ENCODE assay signal across 15 cellular contexts in the genomic region with DNA sequence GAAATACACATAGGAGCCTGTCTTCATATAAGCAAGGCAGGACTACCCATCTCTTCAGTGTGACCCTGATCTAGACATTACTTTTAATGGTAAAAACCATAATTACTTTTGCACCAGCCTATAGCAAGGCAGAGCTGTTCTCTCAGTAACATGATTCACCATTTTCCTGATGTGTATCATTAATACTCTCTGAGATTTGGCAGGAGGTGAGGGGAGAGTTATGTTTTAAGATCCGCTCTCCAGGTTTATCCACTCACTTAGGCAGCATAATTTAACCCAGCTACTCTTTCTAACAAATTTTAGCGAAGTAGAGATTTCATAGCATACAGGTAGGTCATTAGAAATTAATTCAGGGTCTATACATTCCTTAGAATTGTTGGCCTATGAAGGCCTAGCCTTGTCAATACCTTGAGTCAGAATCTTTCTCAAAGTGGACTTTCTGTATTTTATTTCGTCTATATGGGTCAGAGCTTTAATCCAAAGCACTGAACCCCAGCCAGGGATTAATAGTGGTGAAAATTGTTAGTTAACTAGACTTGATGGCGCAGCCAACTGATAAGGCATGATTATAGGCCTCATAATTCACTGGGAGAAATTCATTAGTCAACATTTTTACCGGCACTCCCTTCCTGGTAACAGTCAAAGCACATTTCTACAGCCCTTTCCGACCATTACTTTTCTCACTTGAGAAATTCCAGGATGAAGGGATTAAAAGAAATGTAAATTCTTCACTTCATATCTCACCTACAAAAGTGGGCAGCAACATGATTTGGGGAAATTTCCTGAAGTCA.
DNase-seq lines count a peak whose midpoint lies in the region; ATAC-seq, FAIRE-seq and TF ChIP-seq lines count a peak whose summit lies in the region.
"Had no signal": no experiment of that assay in that cellular context is flagged by ENCODE, and none has a peak within 500 bp of the region (broad histone marks: within the 10 kb centered on the region; RNA-seq: fewer than 3 reads in every experiment).

No MANE protein-coding gene starts in this region.

- CTCF ChIA-PET in RWPE1 (lab: Yijun Ruan, JAX), result no interaction called here

- H3K27ac ChIP-seq in small intestine (ENCODE audit: low read depth in 1 of 2, low read length in 1 of 2) (no peak overlapping the region), RWPE1 (no peak overlapping the region)
- H3K27ac ChIP-seq: 22Rv1; BLaER1 treated with 17β-estradiol and CSF1 and Interleukin-3, amounts not matched to agents 10 nM and 100 nM had no signal

- TF ChIP-seq CTCF in omental fat pad (IDR thresholded peaks at IDR 0.05) (no peak), glutamatergic neuron (IDR thresholded peaks at IDR 0.05; ENCODE audit: partially characterized antibody, unreplicated experiment) (no peak), RWPE1 (conservative IDR thresholded peaks at IDR 0.05; ENCODE audit: low read depth) (no peak)

- peak; percentile 87 for ATAC-seq in omental fat pad (ENCODE audit: low FRiP score)
- ATAC-seq in HG03378 (IDR thresholded peaks at IDR 0.05; ENCODE audit: unreplicated experiment), result no peak
- ATAC-seq: HCT116 had no signal

- H3K27ac Mint-ChIP-seq in glutamatergic neuron (ENCODE audit: unreplicated experiment), result no peak overlapping the region
- H3K27ac Mint-ChIP-seq: CD4-positive, CD25-positive, alpha-beta regulatory T cell had no signal

- DNase-seq in A172 (ENCODE audit: low spot score) (peak; percentile 34), amniotic epithelial cell (ENCODE audit: low read depth) (peak; percentile 90), omental fat pad (ENCODE audit: low spot score) (no peak), small intestine (peak; percentile 76), glutamatergic neuron (no peak), RWPE1 (ENCODE audit: low spot score) (no peak)
- DNase-seq: ACHN; CD4-positive, CD25-positive, alpha-beta regulatory T cell; DMS53; GF-D8; IMR-90 had no signal

- no peaks in the 10 kb centered on the region for H3K27me3 Mint-ChIP-seq in glutamatergic neuron (ENCODE audit: unreplicated experiment)
- H3K27me3 Mint-ChIP-seq: CD4-positive, CD25-positive, alpha-beta regulatory T cell had no signal

- whole genome bisulfite sequencing in small intestine, 3 donors, result 26 to 60% (median 41%) methylated on average over 6 of the region's 6 CpGs

- H3K9me3 ChIP-seq in small intestine (ENCODE audit: control insufficient read depth, low read depth), result no peaks in the 10 kb centered on the region
- H3K9me3 ChIP-seq: BLaER1 treated with 17β-estradiol and CSF1 and Interleukin-3, amounts not matched to agents 10 nM and 100 nM had no signal

- H3K27me3 ChIP-seq in small intestine (ENCODE audit: control insufficient read depth in 2 of 2, insufficient read depth in 2 of 2, low read length in 2 of 2), result no peaks in the 10 kb centered on the region
- H3K27me3 ChIP-seq: BLaER1 treated with 17β-estradiol and CSF1 and Interleukin-3, amounts not matched to agents 10 nM and 100 nM had no signal

- POLR2A ChIA-PET in RWPE1 (lab: Yijun Ruan, JAX; ENCODE audit: low non-redundant PET), result no interaction called here

- H3K36me3 Mint-ChIP-seq in glutamatergic neuron (ENCODE audit: unreplicated experiment), result no peaks in the 10 kb centered on the region
- H3K36me3 Mint-ChIP-seq: CD4-positive, CD25-positive, alpha-beta regulatory T cell had no signal

- no peaks in the 10 kb centered on the region for H3K9me3 Mint-ChIP-seq in glutamatergic neuron (ENCODE audit: unreplicated experiment)

- H3K4me1 Mint-ChIP-seq in glutamatergic neuron (ENCODE audit: low read depth, unreplicated experiment), result peaks cover 5% of the 10 kb centered on the region
- H3K4me1 Mint-ChIP-seq: CD4-positive, CD25-positive, alpha-beta regulatory T cell had no signal

- H3K4me3 Mint-ChIP-seq in glutamatergic neuron (ENCODE audit: unreplicated experiment), result no peak overlapping the region
- H3K4me3 Mint-ChIP-seq: CD4-positive, CD25-positive, alpha-beta regulatory T cell had no signal

- no peaks in the 10 kb centered on the region for H3K36me3 ChIP-seq in small intestine (ENCODE audit: control insufficient read depth in 2 of 2, insufficient read depth in 2 of 2, low read length in 2 of 2)
- H3K36me3 ChIP-seq: BLaER1 treated with 17β-estradiol and CSF1 and Interleukin-3, amounts not matched to agents 10 nM and 100 nM had no signal

- no peak overlapping the region for H3K4me3 ChIP-seq in small intestine (ENCODE audit: low read depth in 1 of 2, low read length in 2 of 2)
- H3K4me3 ChIP-seq: BLaER1 treated with 17β-estradiol and CSF1 and Interleukin-3, amounts not matched to agents 10 nM and 100 nM had no signal

- H3K4me1 ChIP-seq in small intestine (ENCODE audit: control insufficient read depth in 2 of 2, insufficient read depth in 1 of 2, low read depth in 1 of 2, low read length in 1 of 2), result no peaks in the 10 kb centered on the region
- H3K4me1 ChIP-seq: BLaER1 treated with 17β-estradiol and CSF1 and Interleukin-3, amounts not matched to agents 10 nM and 100 nM had no signal

- FAIRE-seq in small intestine (lab: Jason Lieb, UNC), result no peak

Comparison
In these comparisons a context has a peak if more than half of its experiments do, and no peak if none do; other contexts are left out.
1. DNase-seq: peak in A172 (single experiment), amniotic epithelial cell (single experiment) and small intestine (single experiment); none in omental fat pad (single experiment), glutamatergic neuron (single experiment) and RWPE1 (single experiment).